20 cellular contexts compared by ENCODE assay signal in genomic region chr11:126468102-126468521, GRCh38.
DNase-seq lines count a peak whose midpoint lies in the region; ATAC-seq and TF ChIP-seq lines count a peak whose summit lies in the region.
"Had no signal": no experiment of that assay in that cellular context is flagged by ENCODE, and none has a peak within 500 bp of the region (broad histone marks: within the 10 kb centered on the region; RNA-seq: fewer than 3 reads in every experiment).

No MANE protein-coding gene starts in this region.

- no peaks in the 10 kb centered on the region for H3K27me3 ChIP-seq in left ventricle myocardium inferior (ENCODE audit: low read depth)
- no peaks in the 10 kb centered on the region for H3K27me3 ChIP-seq in tibial nerve
- H3K27me3 ChIP-seq: breast epithelium had no signal

- peaks cover 29% of the 10 kb centered on the region for H3K4me1 ChIP-seq in left ventricle myocardium inferior
- peaks cover 0 to 19% (median 0%) of the 10 kb centered on the region in 4 donors for H3K4me1 ChIP-seq in tibial nerve
- H3K4me1 ChIP-seq: breast epithelium had no signal

- no peak overlapping the region for H3K4me3 Mint-ChIP-seq in activated CD4-positive, alpha-beta T cell treated with anti-CD3 and anti-CD28 coated beads, Interleukin-2, amount 10 ng/mL, durations not matched to agents 7 days and 5 days
- H3K4me3 Mint-ChIP-seq in stimulated activated effector memory CD8-positive, alpha-beta T cell treated with anti-CD3 and anti-CD28 coated beads, Interleukin-12 subunit alpha, Interleukin-12 subunit beta, amount 100 ng/mL, for 72 hours: peak overlapping the region; percentile 13
- H3K4me3 Mint-ChIP-seq: activated CD4-positive, alpha-beta T cell treated with anti-CD3 and anti-CD28 coated beads for 36 hours; activated naive CD4-positive, alpha-beta T cell treated with anti-CD3 and anti-CD28 coated beads for 36 hours; GM23338; T-helper 17 cell had no signal

- no peak for DNase-seq in activated CD4-positive, alpha-beta T cell treated with anti-CD3 and anti-CD28 coated beads, Interleukin-2, amount 10 ng/mL, durations not matched to agents 7 days and 5 days
- DNase-seq in activated CD4-positive, alpha-beta T cell treated with anti-CD3 and anti-CD28 coated beads for 1 hour: no peak
- DNase-seq in RPMI8226: peak; percentile 8
- DNase-seq in left ventricle myocardium inferior: peak; percentile 27
- DNase-seq in stimulated activated effector memory CD8-positive, alpha-beta T cell treated with anti-CD3 and anti-CD28 coated beads, Interleukin-12 subunit alpha, Interleukin-12 subunit beta, amount 100 ng/mL, for 72 hours (ENCODE audit: low spot score in 2 of 2): no peak
- no peak for DNase-seq in tibial nerve (ENCODE audit: low spot score in 2 of 2)
- DNase-seq in activated CD4-positive, CD25-positive, alpha-beta regulatory T cell (lab: John Stamatoyannopoulos, UW): no peak
- no peak for DNase-seq in posterior vena cava (ENCODE audit: low spot score)
- DNase-seq: 8988T; activated CD4-positive, alpha-beta T cell treated with anti-CD3 and anti-CD28 coated beads for 36 hours; activated CD8-positive, alpha-beta memory T cell treated with anti-CD3 and anti-CD28 coated beads, Interleukin-2, amount 50 U/mL, for 4 hours; activated naive CD4-positive, alpha-beta T cell treated with anti-CD3 and anti-CD28 coated beads for 36 hours; effector memory CD4-positive, alpha-beta T cell; kidney glomerular epithelial cell; NCI-H1417 treated with DMSO at 0.1 percent for 48 hours; stimulated activated naive CD4-positive, alpha-beta T cell; T-helper 17 cell had no signal

- ATAC-seq in stimulated activated effector memory CD8-positive, alpha-beta T cell treated with anti-CD3 and anti-CD28 coated beads, Interleukin-12 subunit alpha, Interleukin-12 subunit beta, amount 100 ng/mL, for 72 hours: no peak
- ATAC-seq: activated CD4-positive, alpha-beta T cell treated with anti-CD3 and anti-CD28 coated beads for 36 hours; GM12878; GM23338; T-helper 17 cell had no signal

- 65 to 70% methylated on average over 7 of the region's 7 CpGs for WGBS in tibial nerve, 2 donors

- TF ChIP-seq EP300 in tibial nerve (IDR thresholded peaks at IDR 0.05): no peak

- H3K27ac Mint-ChIP-seq in activated CD4-positive, alpha-beta T cell treated with anti-CD3 and anti-CD28 coated beads, Interleukin-2, amount 10 ng/mL, durations not matched to agents 7 days and 5 days: peak overlapping the region; percentile 5
- H3K27ac Mint-ChIP-seq in stimulated activated effector memory CD8-positive, alpha-beta T cell treated with anti-CD3 and anti-CD28 coated beads, Interleukin-12 subunit alpha, Interleukin-12 subunit beta, amount 100 ng/mL, for 72 hours: no peak overlapping the region
- H3K27ac Mint-ChIP-seq: activated CD4-positive, alpha-beta T cell treated with anti-CD3 and anti-CD28 coated beads for 36 hours; activated naive CD4-positive, alpha-beta T cell treated with anti-CD3 and anti-CD28 coated beads for 36 hours; GM23338; T-helper 17 cell had no signal

- no peaks in the 10 kb centered on the region for H3K9me3 Mint-ChIP-seq in activated CD4-positive, alpha-beta T cell treated with anti-CD3 and anti-CD28 coated beads, Interleukin-2, amount 10 ng/mL, durations not matched to agents 7 days and 5 days
- H3K9me3 Mint-ChIP-seq in stimulated activated effector memory CD8-positive, alpha-beta T cell treated with anti-CD3 and anti-CD28 coated beads, Interleukin-12 subunit alpha, Interleukin-12 subunit beta, amount 100 ng/mL, for 72 hours: peaks cover 2% of the 10 kb centered on the region
- H3K9me3 Mint-ChIP-seq: activated naive CD4-positive, alpha-beta T cell treated with anti-CD3 and anti-CD28 coated beads for 36 hours had no signal

- H3K36me3 ChIP-seq in left ventricle myocardium inferior: no peaks in the 10 kb centered on the region
- no peaks in the 10 kb centered on the region for H3K36me3 ChIP-seq in tibial nerve
- H3K36me3 ChIP-seq: breast epithelium had no signal

- H3K4me3 ChIP-seq in left ventricle myocardium inferior (no peak overlapping the region), tibial nerve (no peak overlapping the region)
- H3K4me3 ChIP-seq: breast epithelium, GM12878, GM23338 had no signal

- intact Hi-C loops in left ventricle myocardium inferior (cut with micrococcal nuclease) (no loop called here), posterior vena cava (cut with DNase I) (no loop called here)

- CTCF ChIA-PET in activated CD4-positive, alpha-beta T cell treated with anti-CD3 and anti-CD28 coated beads, Interleukin-2, amount 10 ng/mL, durations not matched to agents 7 days and 5 days (lab: Charles Lee): interaction anchor here (3.8 kb wide), 1 partner anchor 11 kb away, joined by 35 read pairs; no protein-coding TSS in a partner anchor

- peaks cover under 1% of the 10 kb centered on the region for H3K27me3 Mint-ChIP-seq in activated CD4-positive, alpha-beta T cell treated with anti-CD3 and anti-CD28 coated beads, Interleukin-2, amount 10 ng/mL, durations not matched to agents 7 days and 5 days
- H3K27me3 Mint-ChIP-seq: activated CD4-positive, alpha-beta T cell treated with anti-CD3 and anti-CD28 coated beads for 36 hours had no signal

- TF ChIP-seq POLR2A in tibial nerve (IDR thresholded peaks at IDR 0.05): no peak

- H3K36me3 Mint-ChIP-seq in activated CD4-positive, alpha-beta T cell treated with anti-CD3 and anti-CD28 coated beads, Interleukin-2, amount 10 ng/mL, durations not matched to agents 7 days and 5 days (ENCODE audit: low read depth): no peaks in the 10 kb centered on the region
- H3K36me3 Mint-ChIP-seq in stimulated activated effector memory CD8-positive, alpha-beta T cell treated with anti-CD3 and anti-CD28 coated beads, Interleukin-12 subunit alpha, Interleukin-12 subunit beta, amount 100 ng/mL, for 72 hours: no peaks in the 10 kb centered on the region

- peaks cover 3% of the 10 kb centered on the region for H3K9me3 ChIP-seq in left ventricle myocardium inferior (replicated peaks)
- peaks cover 0 to 6% (median 0%) of the 10 kb centered on the region in 4 donors for H3K9me3 ChIP-seq in tibial nerve

- TF ChIP-seq CTCF in left ventricle myocardium inferior (IDR thresholded peaks at IDR 0.05; ENCODE audit: borderline replicate concordance) (no peak), tibial nerve (IDR thresholded peaks at IDR 0.05) (no peak)

- POLR2A ChIA-PET in activated CD4-positive, alpha-beta T cell treated with anti-CD3 and anti-CD28 coated beads, Interleukin-2, amount 10 ng/mL, durations not matched to agents 7 days and 5 days (lab: Charles Lee): no interaction called here

- peaks cover 29% of the 10 kb centered on the region for H3K4me1 Mint-ChIP-seq in activated CD4-positive, alpha-beta T cell treated with anti-CD3 and anti-CD28 coated beads, Interleukin-2, amount 10 ng/mL, durations not matched to agents 7 days and 5 days
- peaks cover 35% of the 10 kb centered on the region for H3K4me1 Mint-ChIP-seq in stimulated activated effector memory CD8-positive, alpha-beta T cell treated with anti-CD3 and anti-CD28 coated beads, Interleukin-12 subunit alpha, Interleukin-12 subunit beta, amount 100 ng/mL, for 72 hours

- no peak overlapping the region for H3K27ac ChIP-seq in left ventricle myocardium inferior (replicated peaks)
- no peak overlapping the region for H3K27ac ChIP-seq in tibial nerve
- H3K27ac ChIP-seq: breast epithelium had no signal

Comparison
In these comparisons a context has a peak if more than half of its experiments do, and no peak if none do; other contexts are left out.
1. DNase-seq: peak in RPMI8226 (single experiment) and left ventricle myocardium inferior (single experiment); none in activated CD4-positive, alpha-beta T cell treated with anti-CD3 and anti-CD28 coated beads, Interleukin-2, amount 10 ng/mL, durations not matched to agents 7 days and 5 days (single experiment), activated CD4-positive, alpha-beta T cell treated with anti-CD3 and anti-CD28 coated beads for 1 hour (single experiment), stimulated activated effector memory CD8-positive, alpha-beta T cell treated with anti-CD3 and anti-CD28 coated beads, Interleukin-12 subunit alpha, Interleukin-12 subunit beta, amount 100 ng/mL, for 72 hours (0 of 2), tibial nerve (0 of 2), activated CD4-positive, CD25-positive, alpha-beta regulatory T cell (0 of 4) and posterior vena cava (single experiment).